ENCODE assay signal across 28 cellular contexts in genomic region chr10:21670391-21670790, GRCh38.
"Had no signal": no experiment of that assay in that cellular context is flagged by ENCODE, and none has a peak within 500 bp of the region (broad histone marks: within the 10 kb centered on the region; RNA-seq: fewer than 3 reads in every experiment).

No MANE protein-coding gene starts in this region.

- H3K4me1 ChIP-seq: colonic mucosa had no signal

- H3K9ac ChIP-seq: parathyroid adenoma had no signal

- H3K4me2 ChIP-seq: smooth muscle cell had no signal

- H3K4me3 ChIP-seq: colonic mucosa, esophagus squamous epithelium, psoas muscle, sigmoid colon, smooth muscle cell, tibial nerve had no signal

- H2AFZ ChIP-seq: parathyroid adenoma had no signal

- H3K36me3 ChIP-seq: colonic mucosa had no signal

- DNase-seq: activated CD4-positive, alpha-beta T cell treated with anti-CD3 and anti-CD28 coated beads for 48 hours; activated CD4-positive, alpha-beta T cell treated with anti-CD3 and anti-CD28 coated beads, Interleukin-2, amount 50 U/mL, for 48 hours; activated CD8-positive, alpha-beta memory T cell treated with anti-CD3 and anti-CD28 coated beads for 24 hours; activated effector memory CD4-positive, alpha-beta T cell treated with Interleukin-2 at 50 U/mL for 16 hours; activated naive CD4-positive, alpha-beta T cell treated with Interleukin-2 at 50 U/mL for 16 hours; anterior cingulate cortex; colonic mucosa; effector CD8-positive, alpha-beta T cell; esophagus squamous epithelium; glutamatergic neuron; hippocampal formation; immature natural killer cell; midbrain; naive thymus-derived CD4-positive, alpha-beta T cell; occipital lobe; psoas muscle; sigmoid colon; stimulated activated CD4-positive, alpha-beta T cell treated with anti-CD3 and anti-CD28 coated beads, Interleukin-1b, Interleukin-23, amount 100 ng/mL, for 48 hours; stimulated activated CD4-positive, alpha-beta T cell treated with anti-CD3 and anti-CD28 coated beads, Interleukin-4, amount 100 ng/mL, for 4 hours; stimulated activated CD8-positive, alpha-beta memory T cell treated with anti-CD3 and anti-CD28 coated beads, Interleukin-4, amount 100 ng/mL, for 48 hours; stimulated activated naive B cell treated with anti-CD40 and anti-IgM and Interleukin-4, amounts not matched to agents 10 μg/mL and 1 μg/mL and 100 μg/mL, for 72 hours; T-helper 9 cell had no signal

- H3K9me3 ChIP-seq: colonic mucosa, esophagus squamous epithelium, psoas muscle, sigmoid colon, tibial nerve had no signal

- FAIRE-seq: bronchial epithelial cell, endometrium had no signal

- H3K27ac ChIP-seq: colonic mucosa, epithelial cell of prostate, esophagus squamous epithelium, parathyroid adenoma, psoas muscle, sigmoid colon, tibial nerve had no signal

- ATAC-seq: naive thymus-derived CD4-positive, alpha-beta T cell; psoas muscle; stimulated activated naive B cell treated with anti-CD40 and anti-IgM and Interleukin-4, amounts not matched to agents 10 μg/mL and 1 μg/mL and 100 μg/mL, for 72 hours had no signal

- H3K27me3 ChIP-seq: colonic mucosa, esophagus squamous epithelium, sigmoid colon, tibial nerve had no signal
